In the genomic region with DNA sequence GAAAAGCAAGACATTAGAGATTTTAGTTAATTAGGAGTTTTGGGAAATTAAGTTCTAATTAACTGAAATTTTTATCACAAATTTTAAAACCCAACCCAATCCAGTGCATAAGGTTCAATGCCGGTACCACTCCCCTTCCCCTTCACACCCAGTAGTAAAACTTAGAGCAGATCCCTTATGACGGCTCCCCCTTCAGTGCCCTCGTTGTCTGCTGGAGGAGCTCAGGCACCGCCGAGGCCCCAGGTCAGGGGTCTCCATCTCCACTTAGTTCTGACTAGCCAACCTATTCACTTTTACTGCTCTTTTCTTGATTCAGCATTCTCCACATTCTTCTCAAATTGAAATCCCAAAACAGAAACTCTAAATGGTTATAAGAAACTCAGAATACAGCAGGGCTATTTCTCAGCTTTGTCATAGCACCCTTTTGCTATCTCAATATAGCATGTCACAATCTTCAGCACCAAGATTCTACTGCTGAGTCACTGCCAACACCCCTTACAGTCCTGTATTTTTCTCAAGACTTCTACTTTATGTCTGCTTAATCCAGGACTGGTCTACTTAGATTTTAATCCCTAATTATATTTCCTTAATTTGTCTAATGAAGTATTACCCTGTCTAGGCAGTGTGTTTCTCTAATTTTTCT, we compare ENCODE assay signal across 18 cellular contexts. TPM values are rescaled to one million over a fixed set of nuclear protein-coding genes. Genes with fewer than 3 reads are reported as not detected.
DNase-seq lines count a peak whose midpoint lies in the region; ATAC-seq and TF ChIP-seq lines count a peak whose summit lies in the region.
"Had no signal": no experiment of that assay in that cellular context is flagged by ENCODE, and none has a peak within 500 bp of the region (broad histone marks: within the 10 kb centered on the region; RNA-seq: fewer than 3 reads in every experiment).

No MANE protein-coding gene starts in this region.

- POLR2A ChIA-PET in MCF 10A (lab: Yijun Ruan, JAX) = interaction anchor here (0.7 to 1.6 kb wide), 2 partner anchors 8 to 41 kb away, joined by 3 to 5 read pairs; no protein-coding TSS in a partner anchor

- no peak for ATAC-seq in GM18873 (IDR thresholded peaks at IDR 0.05; ENCODE audit: low FRiP score, unreplicated experiment)
- ATAC-seq in GM21360 (IDR thresholded peaks at IDR 0.05; ENCODE audit: unreplicated experiment) = no peak
- ATAC-seq: activated T-cell treated with anti-CD3 and anti-CD28 coated beads, Interleukin-2, amount 50 U/mL, for 72 hours; gastroesophageal sphincter; natural killer cell treated with Interleukin-12 subunit alpha and Interleukin-12 subunit beta and Interleukin-15 and Interleukin-18, amount 100 ng/mL, for 72 hours; Right ventricle myocardium inferior had no signal

- peaks cover 28% of the 10 kb centered on the region for H3K36me3 ChIP-seq in breast epithelium

- peaks cover 88% of the 10 kb centered on the region for H3K36me3 Mint-ChIP-seq in MCF 10A (ENCODE audit: insufficient read depth, unreplicated experiment)

- no peaks in the 10 kb centered on the region for H3K4me1 Mint-ChIP-seq in MCF 10A (ENCODE audit: insufficient read depth, unreplicated experiment)

- DNase-seq in MCF 10A (ENCODE audit: unreplicated experiment) (peak; percentile 6), breast epithelium (ENCODE audit: low spot score in 2 of 2) (no peak), astrocyte of the hippocampus (ENCODE audit: low read depth, low spot score) (peak; percentile 16), hepatic stellate cell (ENCODE audit: low spot score) (peak; percentile 41), GM19238 (ENCODE audit: insufficient read length, low spot score) (no peak), foreskin melanocyte (no peak)
- DNase-seq: activated T-cell treated with anti-CD3 and anti-CD28 coated beads, Interleukin-2, amount 50 U/mL, for 72 hours; DND-41; kidney; NCI-H1417; NCI-H69; transverse colon had no signal

- H3K27ac Mint-ChIP-seq in MCF 10A (ENCODE audit: low read depth, unreplicated experiment) = no peak overlapping the region
- H3K27ac Mint-ChIP-seq: natural killer cell treated with Interleukin-12 subunit alpha and Interleukin-12 subunit beta and Interleukin-15 and Interleukin-18, amount 100 ng/mL, for 72 hours had no signal

- H3K4me3 Mint-ChIP-seq in MCF 10A (ENCODE audit: unreplicated experiment) = no peak overlapping the region
- H3K4me3 Mint-ChIP-seq: activated T-cell treated with anti-CD3 and anti-CD28 coated beads, Interleukin-2, amount 50 U/mL, for 72 hours; natural killer cell treated with Interleukin-12 subunit alpha and Interleukin-12 subunit beta and Interleukin-15 and Interleukin-18, amount 100 ng/mL, for 72 hours had no signal

- no TSS peak for BruUV-seq in MCF 10A (replicated peaks; lab: Mats Ljungman, UMichigan)

- no peaks in the 10 kb centered on the region for H3K27me3 Mint-ChIP-seq in MCF 10A (ENCODE audit: insufficient read depth, unreplicated experiment)
- H3K27me3 Mint-ChIP-seq: natural killer cell treated with Interleukin-12 subunit alpha and Interleukin-12 subunit beta and Interleukin-15 and Interleukin-18, amount 100 ng/mL, for 72 hours had no signal

- no peak overlapping the region for H3K4me3 ChIP-seq in breast epithelium
- H3K4me3 ChIP-seq: gastroesophageal sphincter, skin epidermis, transverse colon had no signal

- H3K9me3 ChIP-seq in breast epithelium = no peaks in the 10 kb centered on the region
- H3K9me3 ChIP-seq: gastroesophageal sphincter, transverse colon had no signal

- no peaks in the 10 kb centered on the region for H3K27me3 ChIP-seq in breast epithelium
- H3K27me3 ChIP-seq: gastroesophageal sphincter, transverse colon had no signal

- TF ChIP-seq POLR2A in breast epithelium (IDR thresholded peaks at IDR 0.05) = no peak

- TF ChIP-seq CTCF in MCF 10A (IDR thresholded peaks at IDR 0.05; ENCODE audit: unreplicated experiment) = no peak
- no peak for TF ChIP-seq CTCF in breast epithelium (IDR thresholded peaks at IDR 0.05)

- no peak overlapping the region for H3K27ac ChIP-seq in breast epithelium
- H3K27ac ChIP-seq: gastroesophageal sphincter, skin epidermis, transverse colon had no signal

- CTCF ChIA-PET in MCF 10A (lab: Yijun Ruan, JAX) = no interaction called here

- no peaks in the 10 kb centered on the region for H3K4me1 ChIP-seq in breast epithelium
- H3K4me1 ChIP-seq: gastroesophageal sphincter had no signal

- no peaks in the 10 kb centered on the region for H3K9me3 Mint-ChIP-seq in MCF 10A (ENCODE audit: unreplicated experiment)
- H3K9me3 Mint-ChIP-seq: activated T-cell treated with anti-CD3 and anti-CD28 coated beads, Interleukin-2, amount 50 U/mL, for 72 hours; natural killer cell treated with Interleukin-12 subunit alpha and Interleukin-12 subunit beta and Interleukin-15 and Interleukin-18, amount 100 ng/mL, for 72 hours had no signal

- intact Hi-C loops in MCF 10A (cut with micrococcal nuclease) = no loop called here
- intact Hi-C loops in breast epithelium (cut with DNase I; ENCODE audit: low total_unique reads) = no loop called here

RNA-seq across cellular contexts. Expression of a gene that starts 39.8 kb away (rescaled TPM):
- 23.3 and 31.4 TPM in 2 replicates for total RNA-seq in MCF 10A (2022)
- 10 to 100 TPM; 12.2 to 21.1 (median 19.7) TPM for total RNA-seq in breast epithelium

RNA-seq across cellular contexts. Expression of a gene that starts 39.9 kb away (rescaled TPM):
- total RNA-seq in MCF 10A (2022) = 38.7 and 38.9 TPM in 2 replicates
- 10 to 100 TPM; 19.5 to 24.9 (median 24.7) TPM for total RNA-seq in breast epithelium

Comparison
In these comparisons a context has a peak if more than half of its experiments do, and no peak if none do; other contexts are left out.
1. DNase-seq: peak in MCF 10A (single experiment), astrocyte of the hippocampus (single experiment) and hepatic stellate cell (single experiment); none in breast epithelium (0 of 2), GM19238 (single experiment) and foreskin melanocyte (single experiment).